ENCODE assay signal across 1 cellular context in the genomic region with DNA sequence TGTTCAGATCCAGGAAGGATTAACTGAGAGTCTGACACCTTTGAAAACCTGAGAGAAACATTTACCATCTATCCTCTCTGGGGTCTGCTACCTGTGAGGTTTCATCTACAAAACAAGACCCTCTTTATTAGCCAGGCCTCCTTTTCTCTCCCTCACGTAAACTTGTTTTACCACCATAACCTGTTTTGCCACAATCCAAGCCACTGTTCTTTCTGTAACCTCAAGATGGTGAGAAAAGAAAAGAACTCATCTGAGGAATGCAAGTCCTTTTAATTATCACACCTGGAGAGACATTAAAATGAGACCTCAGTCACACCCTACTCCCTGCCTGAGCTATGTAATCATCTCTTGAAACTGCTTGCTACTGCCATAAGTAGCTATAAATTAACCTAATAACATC.
TF ChIP-seq lines count a peak whose summit lies in the region.

No MANE protein-coding gene starts in this region.

TF ChIP-seq in GM23338, 12 proteins besides CTCF, POLR2A, EP300 and RAD21:
- TF ChIP-seq, protein P1, sequence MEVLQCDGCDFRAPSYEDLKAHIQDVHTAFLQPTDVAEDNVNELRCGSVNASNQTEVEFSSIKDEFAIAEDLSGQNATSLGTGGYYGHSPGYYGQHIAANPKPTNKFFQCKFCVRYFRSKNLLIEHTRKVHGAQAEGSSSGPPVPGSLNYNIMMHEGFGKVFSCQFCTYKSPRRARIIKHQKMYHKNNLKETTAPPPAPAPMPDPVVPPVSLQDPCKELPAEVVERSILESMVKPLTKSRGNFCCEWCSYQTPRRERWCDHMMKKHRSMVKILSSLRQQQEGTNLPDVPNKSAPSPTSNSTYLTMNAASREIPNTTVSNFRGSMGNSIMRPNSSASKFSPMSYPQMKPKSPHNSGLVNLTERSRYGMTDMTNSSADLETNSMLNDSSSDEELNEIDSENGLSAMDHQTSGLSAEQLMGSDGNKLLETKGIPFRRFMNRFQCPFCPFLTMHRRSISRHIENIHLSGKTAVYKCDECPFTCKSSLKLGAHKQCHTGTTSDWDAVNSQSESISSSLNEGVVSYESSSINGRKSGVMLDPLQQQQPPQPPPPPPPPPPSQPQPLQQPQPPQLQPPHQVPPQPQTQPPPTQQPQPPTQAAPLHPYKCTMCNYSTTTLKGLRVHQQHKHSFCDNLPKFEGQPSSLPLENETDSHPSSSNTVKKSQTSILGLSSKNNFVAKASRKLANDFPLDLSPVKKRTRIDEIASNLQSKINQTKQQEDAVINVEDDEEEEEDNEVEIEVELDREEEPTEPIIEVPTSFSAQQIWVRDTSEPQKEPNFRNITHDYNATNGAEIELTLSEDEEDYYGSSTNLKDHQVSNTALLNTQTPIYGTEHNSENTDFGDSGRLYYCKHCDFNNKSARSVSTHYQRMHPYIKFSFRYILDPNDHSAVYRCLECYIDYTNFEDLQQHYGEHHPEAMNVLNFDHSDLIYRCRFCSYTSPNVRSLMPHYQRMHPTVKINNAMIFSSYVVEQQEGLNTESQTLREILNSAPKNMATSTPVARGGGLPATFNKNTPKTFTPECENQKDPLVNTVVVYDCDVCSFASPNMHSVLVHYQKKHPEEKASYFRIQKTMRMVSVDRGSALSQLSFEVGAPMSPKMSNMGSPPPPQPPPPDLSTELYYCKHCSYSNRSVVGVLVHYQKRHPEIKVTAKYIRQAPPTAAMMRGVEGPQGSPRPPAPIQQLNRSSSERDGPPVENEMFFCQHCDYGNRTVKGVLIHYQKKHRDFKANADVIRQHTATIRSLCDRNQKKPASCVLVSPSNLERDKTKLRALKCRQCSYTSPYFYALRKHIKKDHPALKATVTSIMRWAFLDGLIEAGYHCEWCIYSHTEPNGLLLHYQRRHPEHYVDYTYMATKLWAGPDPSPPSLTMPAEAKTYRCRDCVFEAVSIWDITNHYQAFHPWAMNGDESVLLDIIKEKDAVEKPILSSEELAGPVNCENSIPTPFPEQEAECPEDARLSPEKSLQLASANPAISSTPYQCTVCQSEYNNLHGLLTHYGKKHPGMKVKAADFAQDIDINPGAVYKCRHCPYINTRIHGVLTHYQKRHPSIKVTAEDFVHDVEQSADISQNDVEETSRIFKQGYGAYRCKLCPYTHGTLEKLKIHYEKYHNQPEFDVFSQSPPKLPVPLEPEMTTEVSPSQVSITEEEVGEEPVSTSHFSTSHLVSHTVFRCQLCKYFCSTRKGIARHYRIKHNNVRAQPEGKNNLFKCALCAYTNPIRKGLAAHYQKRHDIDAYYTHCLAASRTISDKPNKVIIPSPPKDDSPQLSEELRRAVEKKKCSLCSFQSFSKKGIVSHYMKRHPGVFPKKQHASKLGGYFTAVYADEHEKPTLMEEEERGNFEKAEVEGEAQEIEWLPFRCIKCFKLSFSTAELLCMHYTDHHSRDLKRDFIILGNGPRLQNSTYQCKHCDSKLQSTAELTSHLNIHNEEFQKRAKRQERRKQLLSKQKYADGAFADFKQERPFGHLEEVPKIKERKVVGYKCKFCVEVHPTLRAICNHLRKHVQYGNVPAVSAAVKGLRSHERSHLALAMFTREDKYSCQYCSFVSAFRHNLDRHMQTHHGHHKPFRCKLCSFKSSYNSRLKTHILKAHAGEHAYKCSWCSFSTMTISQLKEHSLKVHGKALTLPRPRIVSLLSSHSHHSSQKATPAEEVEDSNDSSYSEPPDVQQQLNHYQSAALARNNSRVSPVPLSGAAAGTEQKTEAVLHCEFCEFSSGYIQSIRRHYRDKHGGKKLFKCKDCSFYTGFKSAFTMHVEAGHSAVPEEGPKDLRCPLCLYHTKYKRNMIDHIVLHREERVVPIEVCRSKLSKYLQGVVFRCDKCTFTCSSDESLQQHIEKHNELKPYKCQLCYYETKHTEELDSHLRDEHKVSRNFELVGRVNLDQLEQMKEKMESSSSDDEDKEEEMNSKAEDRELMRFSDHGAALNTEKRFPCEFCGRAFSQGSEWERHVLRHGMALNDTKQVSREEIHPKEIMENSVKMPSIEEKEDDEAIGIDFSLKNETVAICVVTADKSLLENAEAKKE (CRISPR knock-in tag; IDR thresholded peaks at IDR 0.05), result no peak
TF ChIP-seq in GM23338: peak in this region for 0.
